In the genomic region with DNA sequence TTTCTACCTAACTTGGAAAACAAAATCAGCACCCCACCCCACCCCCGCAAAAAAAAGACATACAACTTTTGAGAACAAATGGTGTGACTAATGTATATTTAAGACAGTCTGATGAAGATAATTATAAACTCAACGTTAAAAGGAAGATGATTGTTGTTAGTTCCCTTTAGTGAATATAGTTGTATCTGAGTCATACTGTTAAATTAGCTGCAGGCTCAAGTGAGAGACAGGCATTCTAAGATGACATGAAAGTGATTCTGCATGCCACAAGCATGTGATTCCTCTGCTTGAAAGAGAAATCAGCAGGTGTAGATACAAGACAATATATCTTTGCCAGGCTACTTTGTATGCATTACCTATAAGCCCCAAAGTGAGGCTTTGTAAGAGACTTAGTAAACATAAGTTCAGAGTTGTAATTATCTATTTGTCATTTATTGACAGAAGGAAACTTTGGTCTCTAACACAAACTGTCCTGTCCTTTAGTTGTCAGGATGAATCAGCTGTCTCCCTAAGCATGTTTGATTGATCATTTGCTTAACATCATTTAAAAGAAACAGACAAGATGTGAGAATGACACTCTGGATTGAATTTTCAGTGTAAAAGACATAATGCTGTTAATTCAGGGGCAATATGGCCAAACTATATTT, we compare ENCODE assay signal across 1 cellular context.
TF ChIP-seq lines count a peak whose summit lies in the region.

No MANE protein-coding gene starts in this region.

TF ChIP-seq in SK-N-SH treated with all-trans-retinoic acid at 6 μM for 48 hours, 23 proteins besides CTCF, POLR2A, EP300 and RAD21 (continued from another document):
- TF ChIP-seq PATZ1 (CRISPR knock-in tag; IDR thresholded peaks at IDR 0.05; ENCODE audit: borderline replicate concordance) (no peak), ZC3H10 (CRISPR knock-in tag; IDR thresholded peaks at IDR 0.05) (no peak), TCF4 (CRISPR knock-in tag; IDR thresholded peaks at IDR 0.05; ENCODE audit: borderline replicate concordance) (no peak), PPARA (CRISPR knock-in tag; IDR thresholded peaks at IDR 0.05; ENCODE audit: borderline replicate concordance) (no peak), ZNF70 (CRISPR knock-in tag; IDR thresholded peaks at IDR 0.05) (no peak), CSDC2 (CRISPR knock-in tag; IDR thresholded peaks at IDR 0.05) (no peak), TSHZ2 (CRISPR knock-in tag; IDR thresholded peaks at IDR 0.05) (no peak), BACH2 (CRISPR knock-in tag; IDR thresholded peaks at IDR 0.05; ENCODE audit: borderline replicate concordance) (no peak)
- TF ChIP-seq, protein P1, sequence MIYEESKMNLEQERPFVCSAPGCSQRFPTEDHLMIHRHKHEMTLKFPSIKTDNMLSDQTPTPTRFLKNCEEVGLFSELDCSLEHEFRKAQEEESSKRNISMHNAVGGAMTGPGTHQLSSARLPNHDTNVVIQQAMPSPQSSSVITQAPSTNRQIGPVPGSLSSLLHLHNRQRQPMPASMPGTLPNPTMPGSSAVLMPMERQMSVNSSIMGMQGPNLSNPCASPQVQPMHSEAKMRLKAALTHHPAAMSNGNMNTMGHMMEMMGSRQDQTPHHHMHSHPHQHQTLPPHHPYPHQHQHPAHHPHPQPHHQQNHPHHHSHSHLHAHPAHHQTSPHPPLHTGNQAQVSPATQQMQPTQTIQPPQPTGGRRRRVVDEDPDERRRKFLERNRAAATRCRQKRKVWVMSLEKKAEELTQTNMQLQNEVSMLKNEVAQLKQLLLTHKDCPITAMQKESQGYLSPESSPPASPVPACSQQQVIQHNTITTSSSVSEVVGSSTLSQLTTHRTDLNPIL (CRISPR knock-in tag; IDR thresholded peaks at IDR 0.05; ENCODE audit: low read depth): no peak
TF ChIP-seq in SK-N-SH treated with all-trans-retinoic acid at 6 μM for 48 hours: peak in this region for 0.
